In the genomic region with DNA sequence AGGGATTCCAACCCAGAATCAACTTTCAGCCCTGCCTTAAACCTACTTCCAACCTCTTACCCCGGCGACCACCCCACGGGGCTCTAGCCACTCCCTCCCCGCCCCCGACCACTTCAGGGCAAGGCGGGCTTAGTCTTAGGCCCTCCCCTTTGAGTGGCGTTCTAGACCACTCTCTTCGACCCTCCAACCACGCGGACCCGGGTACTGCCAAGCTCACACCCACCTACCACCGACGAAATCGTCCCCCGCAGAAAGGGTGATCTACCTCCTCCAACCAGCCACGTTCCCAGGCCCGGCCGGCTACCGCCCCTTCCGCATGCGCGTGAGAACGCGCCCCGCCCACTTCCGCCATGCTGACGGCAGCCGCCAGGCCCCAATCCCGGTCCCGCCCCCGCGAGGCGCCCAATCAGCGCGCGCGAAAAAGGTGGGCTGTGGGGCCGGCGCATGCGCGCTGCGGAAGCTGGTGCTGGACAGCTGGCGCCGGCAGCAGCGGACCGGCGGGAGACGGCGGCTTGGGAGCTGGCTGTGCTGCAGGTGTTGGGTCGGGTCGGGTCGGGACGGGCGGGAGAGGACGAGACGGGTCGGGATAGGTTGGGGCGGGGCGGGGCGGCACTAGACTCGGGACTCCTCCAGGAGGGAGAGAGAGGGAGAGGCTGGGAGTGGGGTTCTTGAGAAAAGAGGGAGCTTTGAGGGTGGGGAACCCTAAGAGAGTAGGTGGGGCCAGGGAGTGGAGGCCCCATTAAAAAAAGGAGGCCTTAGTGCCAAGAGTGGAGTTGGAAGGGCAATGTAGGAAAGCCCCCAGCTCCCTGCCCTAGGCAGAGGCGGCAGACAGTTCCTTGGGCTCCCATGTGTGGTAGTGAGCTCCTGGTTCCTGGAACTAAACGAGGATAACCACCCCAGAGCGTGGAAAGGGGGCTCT, we compare ENCODE assay signal across 1 cellular context.
TF ChIP-seq lines count a peak whose summit lies in the region.

A gene with protein sequence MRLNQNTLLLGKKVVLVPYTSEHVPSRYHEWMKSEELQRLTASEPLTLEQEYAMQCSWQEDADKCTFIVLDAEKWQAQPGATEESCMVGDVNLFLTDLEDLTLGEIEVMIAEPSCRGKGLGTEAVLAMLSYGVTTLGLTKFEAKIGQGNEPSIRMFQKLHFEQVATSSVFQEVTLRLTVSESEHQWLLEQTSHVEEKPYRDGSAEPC (minus strand): TSS at position 302 of the 919 bp plus-strand sequence. CDS start 647 bp downstream, outside the sequence.

TF ChIP-seq in GM12878, 131 proteins besides CTCF, POLR2A, EP300 and RAD21 (continued from another document and continues in another):
- TF ChIP-seq, protein P1, sequence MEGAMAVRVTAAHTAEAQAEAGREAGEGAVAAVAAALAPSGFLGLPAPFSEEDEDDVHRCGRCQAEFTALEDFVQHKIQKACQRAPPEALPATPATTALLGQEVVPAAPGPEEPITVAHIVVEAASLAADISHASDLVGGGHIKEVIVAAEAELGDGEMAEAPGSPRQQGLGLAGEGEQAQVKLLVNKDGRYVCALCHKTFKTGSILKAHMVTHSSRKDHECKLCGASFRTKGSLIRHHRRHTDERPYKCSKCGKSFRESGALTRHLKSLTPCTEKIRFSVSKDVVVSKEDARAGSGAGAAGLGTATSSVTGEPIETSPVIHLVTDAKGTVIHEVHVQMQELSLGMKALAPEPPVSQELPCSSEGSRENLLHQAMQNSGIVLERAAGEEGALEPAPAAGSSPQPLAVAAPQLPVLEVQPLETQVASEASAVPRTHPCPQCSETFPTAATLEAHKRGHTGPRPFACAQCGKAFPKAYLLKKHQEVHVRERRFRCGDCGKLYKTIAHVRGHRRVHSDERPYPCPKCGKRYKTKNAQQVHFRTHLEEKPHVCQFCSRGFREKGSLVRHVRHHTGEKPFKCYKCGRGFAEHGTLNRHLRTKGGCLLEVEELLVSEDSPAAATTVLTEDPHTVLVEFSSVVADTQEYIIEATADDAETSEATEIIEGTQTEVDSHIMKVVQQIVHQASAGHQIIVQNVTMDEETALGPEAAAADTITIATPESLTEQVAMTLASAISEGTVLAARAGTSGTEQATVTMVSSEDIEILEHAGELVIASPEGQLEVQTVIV (IDR thresholded peaks at IDR 0.05; ENCODE audit: borderline replicate concordance, partially characterized antibody): peak; percentile 82
- TF ChIP-seq BHLHE40 (IDR thresholded peaks at IDR 0.05; ENCODE audit: borderline replicate concordance in 1 of 2, low read depth in 2 of 2, low read length in 1 of 2) (peak; percentile 49 to 82; a peak in 3 of 4 replicates), PML (IDR thresholded peaks at IDR 0.05; ENCODE audit: low read length) (no peak), NFXL1 (IDR thresholded peaks at IDR 0.05; ENCODE audit: borderline replicate concordance) (no peak), FOS (IDR thresholded peaks at IDR 0.05; ENCODE audit: borderline replicate concordance, extremely low read depth, insufficient read length) (no peak), MTA3 (IDR thresholded peaks at IDR 0.05; ENCODE audit: borderline replicate concordance, low read length) (no peak), ASH2L (IDR thresholded peaks at IDR 0.05; ENCODE audit: borderline replicate concordance, low read depth) (no peak), TBL1XR1 (IDR thresholded peaks at IDR 0.05; ENCODE audit: low read depth, low read length) (peak; percentile 46; the same call in 1 of the 2 replicates), SMARCA5 (IDR thresholded peaks at IDR 0.05) (no peak), FOXM1 (IDR thresholded peaks at IDR 0.05; ENCODE audit: low read depth, low read length) (no peak), IRF4 (IDR thresholded peaks at IDR 0.05; ENCODE audit: low read depth, low read length) (no peak), BCL11A (IDR thresholded peaks at IDR 0.05; ENCODE audit: low read depth, low read length) (no peak), SPI1 (IDR thresholded peaks at IDR 0.05; ENCODE audit: borderline replicate concordance, insufficient read depth, low read depth, low read length) (peak; percentile 27; the same call in 1 of the 2 replicates), EED (IDR thresholded peaks at IDR 0.05; ENCODE audit: low read depth) (no peak), MTA2 (IDR thresholded peaks at IDR 0.05; ENCODE audit: low read depth) (no peak), HDAC6 (IDR thresholded peaks at IDR 0.05; ENCODE audit: unreplicated experiment) (no peak), POU2F2 (IDR thresholded peaks at IDR 0.05; ENCODE audit: borderline replicate concordance, low read depth, low read length) (0 out of 3 replicates have a peak, but pooled peaks have one; percentile 10), MEF2B (IDR thresholded peaks at IDR 0.05; ENCODE audit: partially characterized antibody, poor library complexity, severe bottlenecking) (no peak), PAX8 (IDR thresholded peaks at IDR 0.05) (no peak), GABPA (IDR thresholded peaks at IDR 0.05; ENCODE audit: low read depth) (peak; percentile 86), NBN (IDR thresholded peaks at IDR 0.05) (peak; percentile 85), TCF7 (IDR thresholded peaks at IDR 0.05; ENCODE audit: borderline replicate concordance) (no peak), CREB1 (IDR thresholded peaks at IDR 0.05; ENCODE audit: low read depth) (peak; percentile 88), MEF2A (IDR thresholded peaks at IDR 0.05; ENCODE audit: insufficient read depth, low read depth, low read length) (no peak), ZNF217 (IDR thresholded peaks at IDR 0.05) (no peak), NR2F1 (conservative IDR thresholded peaks at IDR 0.05) (no peak), CBFB (IDR thresholded peaks at IDR 0.05; ENCODE audit: low read depth) (no peak)
- TF ChIP-seq, protein P2, sequence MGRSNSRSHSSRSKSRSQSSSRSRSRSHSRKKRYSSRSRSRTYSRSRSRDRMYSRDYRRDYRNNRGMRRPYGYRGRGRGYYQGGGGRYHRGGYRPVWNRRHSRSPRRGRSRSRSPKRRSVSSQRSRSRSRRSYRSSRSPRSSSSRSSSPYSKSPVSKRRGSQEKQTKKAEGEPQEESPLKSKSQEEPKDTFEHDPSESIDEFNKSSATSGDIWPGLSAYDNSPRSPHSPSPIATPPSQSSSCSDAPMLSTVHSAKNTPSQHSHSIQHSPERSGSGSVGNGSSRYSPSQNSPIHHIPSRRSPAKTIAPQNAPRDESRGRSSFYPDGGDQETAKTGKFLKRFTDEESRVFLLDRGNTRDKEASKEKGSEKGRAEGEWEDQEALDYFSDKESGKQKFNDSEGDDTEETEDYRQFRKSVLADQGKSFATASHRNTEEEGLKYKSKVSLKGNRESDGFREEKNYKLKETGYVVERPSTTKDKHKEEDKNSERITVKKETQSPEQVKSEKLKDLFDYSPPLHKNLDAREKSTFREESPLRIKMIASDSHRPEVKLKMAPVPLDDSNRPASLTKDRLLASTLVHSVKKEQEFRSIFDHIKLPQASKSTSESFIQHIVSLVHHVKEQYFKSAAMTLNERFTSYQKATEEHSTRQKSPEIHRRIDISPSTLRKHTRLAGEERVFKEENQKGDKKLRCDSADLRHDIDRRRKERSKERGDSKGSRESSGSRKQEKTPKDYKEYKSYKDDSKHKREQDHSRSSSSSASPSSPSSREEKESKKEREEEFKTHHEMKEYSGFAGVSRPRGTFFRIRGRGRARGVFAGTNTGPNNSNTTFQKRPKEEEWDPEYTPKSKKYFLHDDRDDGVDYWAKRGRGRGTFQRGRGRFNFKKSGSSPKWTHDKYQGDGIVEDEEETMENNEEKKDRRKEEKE (IDR thresholded peaks at IDR 0.05): no peak
- TF ChIP-seq, protein P3, sequence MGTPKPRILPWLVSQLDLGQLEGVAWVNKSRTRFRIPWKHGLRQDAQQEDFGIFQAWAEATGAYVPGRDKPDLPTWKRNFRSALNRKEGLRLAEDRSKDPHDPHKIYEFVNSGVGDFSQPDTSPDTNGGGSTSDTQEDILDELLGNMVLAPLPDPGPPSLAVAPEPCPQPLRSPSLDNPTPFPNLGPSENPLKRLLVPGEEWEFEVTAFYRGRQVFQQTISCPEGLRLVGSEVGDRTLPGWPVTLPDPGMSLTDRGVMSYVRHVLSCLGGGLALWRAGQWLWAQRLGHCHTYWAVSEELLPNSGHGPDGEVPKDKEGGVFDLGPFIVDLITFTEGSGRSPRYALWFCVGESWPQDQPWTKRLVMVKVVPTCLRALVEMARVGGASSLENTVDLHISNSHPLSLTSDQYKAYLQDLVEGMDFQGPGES (IDR thresholded peaks at IDR 0.05): 0 out of 2 replicates have a peak, but pooled peaks have one; percentile 54
- TF ChIP-seq, protein P4, sequence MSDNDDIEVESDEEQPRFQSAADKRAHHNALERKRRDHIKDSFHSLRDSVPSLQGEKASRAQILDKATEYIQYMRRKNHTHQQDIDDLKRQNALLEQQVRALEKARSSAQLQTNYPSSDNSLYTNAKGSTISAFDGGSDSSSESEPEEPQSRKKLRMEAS (IDR thresholded peaks at IDR 0.05; ENCODE audit: low read depth, low read length): peak; percentile 90
- TF ChIP-seq, protein P5, sequence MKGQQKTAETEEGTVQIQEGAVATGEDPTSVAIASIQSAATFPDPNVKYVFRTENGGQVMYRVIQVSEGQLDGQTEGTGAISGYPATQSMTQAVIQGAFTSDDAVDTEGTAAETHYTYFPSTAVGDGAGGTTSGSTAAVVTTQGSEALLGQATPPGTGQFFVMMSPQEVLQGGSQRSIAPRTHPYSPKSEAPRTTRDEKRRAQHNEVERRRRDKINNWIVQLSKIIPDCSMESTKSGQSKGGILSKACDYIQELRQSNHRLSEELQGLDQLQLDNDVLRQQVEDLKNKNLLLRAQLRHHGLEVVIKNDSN (IDR thresholded peaks at IDR 0.05; ENCODE audit: borderline replicate concordance, extremely low read length, insufficient read depth, low read depth, low read length): no peak
- TF ChIP-seq, protein P6, sequence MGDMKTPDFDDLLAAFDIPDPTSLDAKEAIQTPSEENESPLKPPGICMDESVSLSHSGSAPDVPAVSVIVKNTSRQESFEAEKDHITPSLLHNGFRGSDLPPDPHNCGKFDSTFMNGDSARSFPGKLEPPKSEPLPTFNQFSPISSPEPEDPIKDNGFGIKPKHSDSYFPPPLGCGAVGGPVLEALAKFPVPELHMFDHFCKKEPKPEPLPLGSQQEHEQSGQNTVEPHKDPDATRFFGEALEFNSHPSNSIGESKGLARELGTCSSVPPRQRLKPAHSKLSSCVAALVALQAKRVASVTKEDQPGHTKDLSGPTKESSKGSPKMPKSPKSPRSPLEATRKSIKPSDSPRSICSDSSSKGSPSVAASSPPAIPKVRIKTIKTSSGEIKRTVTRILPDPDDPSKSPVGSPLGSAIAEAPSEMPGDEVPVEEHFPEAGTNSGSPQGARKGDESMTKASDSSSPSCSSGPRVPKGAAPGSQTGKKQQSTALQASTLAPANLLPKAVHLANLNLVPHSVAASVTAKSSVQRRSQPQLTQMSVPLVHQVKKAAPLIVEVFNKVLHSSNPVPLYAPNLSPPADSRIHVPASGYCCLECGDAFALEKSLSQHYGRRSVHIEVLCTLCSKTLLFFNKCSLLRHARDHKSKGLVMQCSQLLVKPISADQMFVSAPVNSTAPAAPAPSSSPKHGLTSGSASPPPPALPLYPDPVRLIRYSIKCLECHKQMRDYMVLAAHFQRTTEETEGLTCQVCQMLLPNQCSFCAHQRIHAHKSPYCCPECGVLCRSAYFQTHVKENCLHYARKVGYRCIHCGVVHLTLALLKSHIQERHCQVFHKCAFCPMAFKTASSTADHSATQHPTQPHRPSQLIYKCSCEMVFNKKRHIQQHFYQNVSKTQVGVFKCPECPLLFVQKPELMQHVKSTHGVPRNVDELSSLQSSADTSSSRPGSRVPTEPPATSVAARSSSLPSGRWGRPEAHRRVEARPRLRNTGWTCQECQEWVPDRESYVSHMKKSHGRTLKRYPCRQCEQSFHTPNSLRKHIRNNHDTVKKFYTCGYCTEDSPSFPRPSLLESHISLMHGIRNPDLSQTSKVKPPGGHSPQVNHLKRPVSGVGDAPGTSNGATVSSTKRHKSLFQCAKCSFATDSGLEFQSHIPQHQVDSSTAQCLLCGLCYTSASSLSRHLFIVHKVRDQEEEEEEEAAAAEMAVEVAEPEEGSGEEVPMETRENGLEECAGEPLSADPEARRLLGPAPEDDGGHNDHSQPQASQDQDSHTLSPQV (IDR thresholded peaks at IDR 0.05): no peak
- TF ChIP-seq, protein P7, sequence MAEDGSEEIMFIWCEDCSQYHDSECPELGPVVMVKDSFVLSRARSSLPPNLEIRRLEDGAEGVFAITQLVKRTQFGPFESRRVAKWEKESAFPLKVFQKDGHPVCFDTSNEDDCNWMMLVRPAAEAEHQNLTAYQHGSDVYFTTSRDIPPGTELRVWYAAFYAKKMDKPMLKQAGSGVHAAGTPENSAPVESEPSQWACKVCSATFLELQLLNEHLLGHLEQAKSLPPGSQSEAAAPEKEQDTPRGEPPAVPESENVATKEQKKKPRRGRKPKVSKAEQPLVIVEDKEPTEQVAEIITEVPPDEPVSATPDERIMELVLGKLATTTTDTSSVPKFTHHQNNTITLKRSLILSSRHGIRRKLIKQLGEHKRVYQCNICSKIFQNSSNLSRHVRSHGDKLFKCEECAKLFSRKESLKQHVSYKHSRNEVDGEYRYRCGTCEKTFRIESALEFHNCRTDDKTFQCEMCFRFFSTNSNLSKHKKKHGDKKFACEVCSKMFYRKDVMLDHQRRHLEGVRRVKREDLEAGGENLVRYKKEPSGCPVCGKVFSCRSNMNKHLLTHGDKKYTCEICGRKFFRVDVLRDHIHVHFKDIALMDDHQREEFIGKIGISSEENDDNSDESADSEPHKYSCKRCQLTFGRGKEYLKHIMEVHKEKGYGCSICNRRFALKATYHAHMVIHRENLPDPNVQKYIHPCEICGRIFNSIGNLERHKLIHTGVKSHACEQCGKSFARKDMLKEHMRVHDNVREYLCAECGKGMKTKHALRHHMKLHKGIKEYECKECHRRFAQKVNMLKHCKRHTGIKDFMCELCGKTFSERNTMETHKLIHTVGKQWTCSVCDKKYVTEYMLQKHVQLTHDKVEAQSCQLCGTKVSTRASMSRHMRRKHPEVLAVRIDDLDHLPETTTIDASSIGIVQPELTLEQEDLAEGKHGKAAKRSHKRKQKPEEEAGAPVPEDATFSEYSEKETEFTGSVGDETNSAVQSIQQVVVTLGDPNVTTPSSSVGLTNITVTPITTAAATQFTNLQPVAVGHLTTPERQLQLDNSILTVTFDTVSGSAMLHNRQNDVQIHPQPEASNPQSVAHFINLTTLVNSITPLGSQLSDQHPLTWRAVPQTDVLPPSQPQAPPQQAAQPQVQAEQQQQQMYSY (CRISPR knock-in tag; IDR thresholded peaks at IDR 0.05): no peak
- TF ChIP-seq, protein P8, sequence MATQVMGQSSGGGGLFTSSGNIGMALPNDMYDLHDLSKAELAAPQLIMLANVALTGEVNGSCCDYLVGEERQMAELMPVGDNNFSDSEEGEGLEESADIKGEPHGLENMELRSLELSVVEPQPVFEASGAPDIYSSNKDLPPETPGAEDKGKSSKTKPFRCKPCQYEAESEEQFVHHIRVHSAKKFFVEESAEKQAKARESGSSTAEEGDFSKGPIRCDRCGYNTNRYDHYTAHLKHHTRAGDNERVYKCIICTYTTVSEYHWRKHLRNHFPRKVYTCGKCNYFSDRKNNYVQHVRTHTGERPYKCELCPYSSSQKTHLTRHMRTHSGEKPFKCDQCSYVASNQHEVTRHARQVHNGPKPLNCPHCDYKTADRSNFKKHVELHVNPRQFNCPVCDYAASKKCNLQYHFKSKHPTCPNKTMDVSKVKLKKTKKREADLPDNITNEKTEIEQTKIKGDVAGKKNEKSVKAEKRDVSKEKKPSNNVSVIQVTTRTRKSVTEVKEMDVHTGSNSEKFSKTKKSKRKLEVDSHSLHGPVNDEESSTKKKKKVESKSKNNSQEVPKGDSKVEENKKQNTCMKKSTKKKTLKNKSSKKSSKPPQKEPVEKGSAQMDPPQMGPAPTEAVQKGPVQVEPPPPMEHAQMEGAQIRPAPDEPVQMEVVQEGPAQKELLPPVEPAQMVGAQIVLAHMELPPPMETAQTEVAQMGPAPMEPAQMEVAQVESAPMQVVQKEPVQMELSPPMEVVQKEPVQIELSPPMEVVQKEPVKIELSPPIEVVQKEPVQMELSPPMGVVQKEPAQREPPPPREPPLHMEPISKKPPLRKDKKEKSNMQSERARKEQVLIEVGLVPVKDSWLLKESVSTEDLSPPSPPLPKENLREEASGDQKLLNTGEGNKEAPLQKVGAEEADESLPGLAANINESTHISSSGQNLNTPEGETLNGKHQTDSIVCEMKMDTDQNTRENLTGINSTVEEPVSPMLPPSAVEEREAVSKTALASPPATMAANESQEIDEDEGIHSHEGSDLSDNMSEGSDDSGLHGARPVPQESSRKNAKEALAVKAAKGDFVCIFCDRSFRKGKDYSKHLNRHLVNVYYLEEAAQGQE (IDR thresholded peaks at IDR 0.05; ENCODE audit: low read depth, low read length): peak; percentile 71
